16 cellular contexts compared by ENCODE assay signal in genomic region chr2:154452471-154452870, GRCh38.
"Had no signal": no experiment of that assay in that cellular context is flagged by ENCODE, and none has a peak within 500 bp of the region (broad histone marks: within the 10 kb centered on the region; RNA-seq: fewer than 3 reads in every experiment).

No MANE protein-coding gene starts in this region.

- H3K27ac ChIP-seq: ascending aorta, gastroesophageal sphincter, left ventricle myocardium inferior, ovary, sigmoid colon, transverse colon had no signal

- DNase-seq: activated CD4-positive, alpha-beta memory T cell treated with anti-CD3 and anti-CD28 coated beads, Interleukin-2, amount 10 ng/mL, durations not matched to agents 7 days and 5 days; activated CD4-positive, alpha-beta T cell treated with anti-CD3 and anti-CD28 coated beads for 36 hours; activated gamma-delta T cell treated with Interleukin-2 at 50 U/mL for 16 hours; activated naive CD8-positive, alpha-beta T cell treated with anti-CD3 and anti-CD28 coated beads, Interleukin-2, amount 10 ng/mL, durations not matched to agents 7 days and 5 days; activated T-cell treated with anti-CD3 and anti-CD28 coated beads, Interleukin-2, amount 50 U/mL, for 48 hours; kidney; left ventricle myocardium inferior; mesenchymal stem cell; ovary; sigmoid colon; stimulated activated CD4-positive, alpha-beta T cell treated with anti-CD3 and anti-CD28 coated beads, Interleukin-2, amount 100 ng/mL, for 24 hours; stimulated activated naive B cell treated with anti-CD40 and anti-IgM and Interleukin-4, amounts not matched to agents 10 μg/mL and 1 μg/mL and 100 μg/mL, for 72 hours; transverse colon had no signal

- H3K36me3 ChIP-seq: ascending aorta, gastroesophageal sphincter, left ventricle myocardium inferior, ovary, sigmoid colon, transverse colon had no signal

- ATAC-seq: activated CD4-positive, alpha-beta T cell treated with anti-CD3 and anti-CD28 coated beads for 36 hours; gastroesophageal sphincter had no signal

- H3K27me3 ChIP-seq: ascending aorta, gastroesophageal sphincter, ovary, sigmoid colon, transverse colon had no signal

- H3K4me3 ChIP-seq: ascending aorta, gastroesophageal sphincter, left ventricle myocardium inferior, ovary, sigmoid colon, transverse colon had no signal

- H3K4me1 ChIP-seq: ascending aorta, gastroesophageal sphincter, sigmoid colon had no signal

- H3K9me3 ChIP-seq: ascending aorta, gastroesophageal sphincter, left ventricle myocardium inferior, ovary, sigmoid colon, transverse colon had no signal

- FAIRE-seq: endothelial cell of umbilical vein had no signal
